In the genomic region with DNA sequence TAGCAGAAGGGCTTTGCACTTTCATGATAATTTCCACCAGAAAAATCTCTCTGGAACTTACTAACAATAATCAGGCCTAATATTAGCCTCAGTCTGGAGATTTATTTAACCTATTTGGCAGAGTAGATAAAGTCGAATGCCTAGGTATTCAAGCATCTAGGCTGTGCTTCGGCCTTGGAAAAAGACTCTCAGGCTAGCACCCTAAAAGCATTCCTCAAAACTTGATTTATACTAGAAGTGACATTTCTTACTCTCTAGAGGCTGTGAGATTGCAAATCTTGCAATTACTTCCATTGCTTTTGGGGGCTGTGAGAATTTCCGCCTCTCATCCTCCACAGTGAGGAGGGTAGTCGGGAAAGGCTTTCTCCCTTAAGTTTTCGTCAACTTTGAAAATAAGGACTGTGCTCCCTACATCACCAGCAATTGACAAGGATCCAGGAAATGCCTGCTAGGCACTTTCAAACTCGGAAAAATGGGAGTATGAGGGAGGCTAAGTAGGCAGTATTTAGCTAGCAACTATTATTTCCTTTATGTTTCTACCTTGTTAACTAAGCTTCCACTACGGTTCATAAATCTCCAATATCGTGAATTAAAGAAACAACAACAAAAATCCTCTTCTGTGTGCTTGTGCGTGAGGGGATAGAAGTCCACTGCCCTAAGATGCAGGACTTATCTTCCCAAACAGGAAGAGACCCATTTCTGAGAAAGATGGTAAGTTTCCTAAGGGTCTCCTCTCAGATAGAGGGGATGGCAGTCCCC, we compare ENCODE assay signal across 8 cellular contexts.
DNase-seq lines count a peak whose midpoint lies in the region; ATAC-seq and TF ChIP-seq lines count a peak whose summit lies in the region.

No MANE protein-coding gene starts in this region.

- no peak for ATAC-seq in HG03025 (IDR thresholded peaks at IDR 0.05; ENCODE audit: low FRiP score, unreplicated experiment)

- H3K36me3 ChIP-seq in SK-N-MC (ENCODE audit: insufficient read depth, low read length): peaks cover 7% of the 10 kb centered on the region

- H3K9me3 ChIP-seq in SK-N-MC (ENCODE audit: low read depth, low read length): no peaks in the 10 kb centered on the region

- H3K27ac ChIP-seq in SK-N-MC: peak overlapping the region; percentile 34; the same call in 1 of the 2 replicates

- H3K4me3 ChIP-seq in GM12865 (ENCODE audit: low read depth, low read length): peak overlapping the region; percentile 64
- peak overlapping the region; percentile 95 for H3K4me3 ChIP-seq in SK-N-MC
- peak overlapping the region; percentile 78 for H3K4me3 ChIP-seq in fibroblast of pulmonary artery (replicated peaks; ENCODE audit: low read depth, low read length)
- H3K4me3 ChIP-seq in retinal pigment epithelial cell (ENCODE audit: low read length): peak overlapping the region; percentile 66

- no peak for TF ChIP-seq CTCF in GM12865 (IDR thresholded peaks at IDR 0.05; ENCODE audit: insufficient read depth, low read depth, low read length, missing control alignments)
- no peak for TF ChIP-seq CTCF in fibroblast of pulmonary artery (IDR thresholded peaks at IDR 0.05; ENCODE audit: low read length, missing control alignments)
- no peak for TF ChIP-seq CTCF in retinal pigment epithelial cell (conservative IDR thresholded peaks at IDR 0.05; ENCODE audit: low read depth, low read length)

- H3K9ac ChIP-seq in SK-N-MC (ENCODE audit: insufficient read length): no peak overlapping the region

- DNase-seq in GM12865 (ENCODE audit: low read depth) (no peak), SK-N-MC (ENCODE audit: low read depth, low spot score) (no peak), fibroblast of pulmonary artery (ENCODE audit: low read depth) (no peak), retinal pigment epithelial cell (ENCODE audit: low read depth) (no peak), hepatic stellate cell (ENCODE audit: low spot score) (no peak), NCI-H1048 (lab: John Stamatoyannopoulos, UW) (no peak), amygdala (lab: John Stamatoyannopoulos, UW) (no peak)
